12 cellular contexts compared by ENCODE assay signal in genomic region chr10:31758495-31758894, GRCh38.
A peak's percentile ranks its signal among the peaks of the same experiment; 100 is the strongest.
DNase-seq lines count a peak whose midpoint lies in the region; ATAC-seq and TF ChIP-seq lines count a peak whose summit lies in the region.
"Had no signal": no experiment of that assay in that cellular context is flagged by ENCODE, and none has a peak within 500 bp of the region (broad histone marks: within the 10 kb centered on the region; RNA-seq: fewer than 3 reads in every experiment).

No MANE protein-coding gene starts in this region.

- H3K4me1 Mint-ChIP-seq in MCF 10A (ENCODE audit: insufficient read depth, unreplicated experiment) = peaks cover 23% of the 10 kb centered on the region

- H3K9ac ChIP-seq in mammary epithelial cell (ENCODE audit: insufficient read depth, low read length) = no peak overlapping the region

- dilution Hi-C loops in mammary epithelial cell (cut with HindIII; ENCODE audit: low sequenced_read_pairs) = no loop called here

- ATAC-seq in body of pancreas = no peak
- no peak for ATAC-seq in lower lobe of right lung
- no peak for ATAC-seq in HG03045 (IDR thresholded peaks at IDR 0.05; ENCODE audit: unreplicated experiment)
- no peak for ATAC-seq in HG03439 (IDR thresholded peaks at IDR 0.05; ENCODE audit: unreplicated experiment)
- ATAC-seq: K562 had no signal

- H2AFZ ChIP-seq in mammary epithelial cell (ENCODE audit: low read depth, low read length) = no peak overlapping the region

- TF ChIP-seq EP300 in transverse colon (IDR thresholded peaks at IDR 0.05; ENCODE audit: low read depth) = no peak

- DNase-seq in MCF 10A (ENCODE audit: unreplicated experiment) = peak; percentile 77
- DNase-seq in mammary epithelial cell = no peak
- no peak for DNase-seq in body of pancreas
- DNase-seq in lower lobe of right lung = no peak
- no peak for DNase-seq in transverse colon
- DNase-seq in cortex of kidney (lab: John Stamatoyannopoulos, UW) = no peak
- DNase-seq: H7 had no signal

- no peaks in the 10 kb centered on the region for H4K20me1 ChIP-seq in mammary epithelial cell (ENCODE audit: insufficient read depth, low read length)

- no peaks in the 10 kb centered on the region for H3K9me3 Mint-ChIP-seq in MCF 10A (ENCODE audit: unreplicated experiment)
- H3K9me3 Mint-ChIP-seq: activated naive CD8-positive, alpha-beta T cell treated with anti-CD3 and anti-CD28 coated beads, Interleukin-2, amount 50 U/mL, for 24 hours had no signal

- TF ChIP-seq CTCF in MCF 10A (IDR thresholded peaks at IDR 0.05; ENCODE audit: unreplicated experiment) = no peak
- no peak for TF ChIP-seq CTCF in mammary epithelial cell (conservative IDR thresholded peaks at IDR 0.05 in 1 of 2, IDR thresholded peaks at IDR 0.05 in 1 of 2; ENCODE audit: extremely low read depth in 1 of 2, insufficient read depth in 1 of 2, low read depth in 1 of 2, low read length in 2 of 2)
- TF ChIP-seq CTCF in body of pancreas (IDR thresholded peaks at IDR 0.05) = no peak
- no peak for TF ChIP-seq CTCF in lower lobe of right lung (IDR thresholded peaks at IDR 0.05)
- TF ChIP-seq CTCF in transverse colon (IDR thresholded peaks at IDR 0.05) = no peak

- no peak overlapping the region for H3K27ac ChIP-seq in mammary epithelial cell (ENCODE audit: insufficient read depth, low read depth, low read length)
- H3K27ac ChIP-seq in body of pancreas = peak overlapping the region in 3 of 4 donors; percentile 96 to 98 (median 97)
- H3K27ac ChIP-seq in lower lobe of right lung = peak overlapping the region; percentile 97
- H3K27ac ChIP-seq in transverse colon = peak overlapping the region; percentile 92 to 99 (median 96)

- 91% methylated on average over 5 of the region's 5 CpGs for WGBS in mammary epithelial cell (ENCODE audit: low coverage, missing lambda C conversion rate)
- WGBS in body of pancreas, 2 donors = 38 to 43% methylated on average over 5 of the region's 5 CpGs
- WGBS in transverse colon (ENCODE audit: low coverage in 1 of 2), 2 donors = 75 to 86% methylated on average over 5 of the region's 5 CpGs

- H3K4me3 ChIP-seq in mammary epithelial cell (replicated peaks in 1 of 3; ENCODE audit: insufficient read depth in 1 of 3, low read depth in 2 of 3, low read length in 3 of 3) = no peak overlapping the region
- no peak overlapping the region for H3K4me3 ChIP-seq in body of pancreas
- no peak overlapping the region for H3K4me3 ChIP-seq in lower lobe of right lung
- H3K4me3 ChIP-seq in transverse colon = no peak overlapping the region
- H3K4me3 ChIP-seq: K562 had no signal

- intact Hi-C loops in MCF 10A (cut with micrococcal nuclease) = no loop called here
- intact Hi-C loops in mammary epithelial cell (cut with micrococcal nuclease) = no loop called here
- intact Hi-C loops in body of pancreas (cut with DNase I) = no loop called here
- intact Hi-C loops in lower lobe of right lung (cut with DNase I) = no loop called here
- intact Hi-C loops in transverse colon (cut with DNase I; ENCODE audit: low total_unique reads) = loop anchor here (5.0 kb wide), 1 partner anchor 61 kb away; no protein-coding TSS in a partner anchor

- H3K36me3 ChIP-seq in mammary epithelial cell (ENCODE audit: insufficient read depth, low read length) = no peaks in the 10 kb centered on the region
- no peaks in the 10 kb centered on the region for H3K36me3 ChIP-seq in body of pancreas (replicated peaks in 1 of 2; ENCODE audit: insufficient read depth in 1 of 2, low read depth in 2 of 2)
- no peaks in the 10 kb centered on the region for H3K36me3 ChIP-seq in lower lobe of right lung
- H3K36me3 ChIP-seq in transverse colon = no peaks in the 10 kb centered on the region

- H3K27me3 Mint-ChIP-seq in MCF 10A (ENCODE audit: insufficient read depth, unreplicated experiment) = no peaks in the 10 kb centered on the region
- H3K27me3 Mint-ChIP-seq: activated naive CD8-positive, alpha-beta T cell treated with anti-CD3 and anti-CD28 coated beads, Interleukin-2, amount 50 U/mL, for 24 hours had no signal

- H3K27me3 ChIP-seq in mammary epithelial cell (ENCODE audit: insufficient read depth, low read length) (no peaks in the 10 kb centered on the region), body of pancreas (no peaks in the 10 kb centered on the region), lower lobe of right lung (ENCODE audit: low read depth) (no peaks in the 10 kb centered on the region), transverse colon (no peaks in the 10 kb centered on the region)

- H3K36me3 Mint-ChIP-seq in MCF 10A (ENCODE audit: insufficient read depth, unreplicated experiment) = no peaks in the 10 kb centered on the region
- H3K36me3 Mint-ChIP-seq: CD14-positive monocyte had no signal

- CTCF ChIA-PET in MCF 10A (lab: Yijun Ruan, JAX) = no interaction called here
- CTCF ChIA-PET in mammary epithelial cell (lab: Charles Lee; ENCODE audit: low non-redundant PET) = no interaction called here

- H3K4me3 Mint-ChIP-seq in MCF 10A (ENCODE audit: unreplicated experiment) = peak overlapping the region; percentile 77

- in situ Hi-C loops in mammary epithelial cell (cut with MboI; ENCODE audit: low sequenced_read_pairs in 2 of 2) = no loop called here
- in situ Hi-C loops in transverse colon (cut with MboI; ENCODE audit: low pct_ligation_motif_present in 1 of 4, low pct_unique_long_range_greater_than_20kb in 1 of 4, low sequenced_read_pairs in 3 of 4) = loop anchor here in 2 of 4 donors (25.0 kb wide), 2 partner anchors 621 to 971 kb away; no protein-coding TSS in a partner anchor

- TF ChIP-seq POLR2A in body of pancreas (IDR thresholded peaks at IDR 0.05) = no peak
- TF ChIP-seq POLR2A in transverse colon (IDR thresholded peaks at IDR 0.05) = no peak

- BruUV-seq in MCF 10A (replicated peaks; lab: Mats Ljungman, UMichigan) = TSS peak; percentile 67
- no TSS peak for BruUV-seq in mammary epithelial cell (replicated peaks; lab: Mats Ljungman, UMichigan)

- POLR2A ChIA-PET in MCF 10A (lab: Yijun Ruan, JAX) = no interaction called here

- peak overlapping the region; percentile 76 for H3K27ac Mint-ChIP-seq in MCF 10A (ENCODE audit: low read depth, unreplicated experiment)

- no peaks in the 10 kb centered on the region for H3K79me2 ChIP-seq in mammary epithelial cell (ENCODE audit: insufficient read depth, low read length)

- H3K4me1 ChIP-seq in mammary epithelial cell (ENCODE audit: insufficient read depth, low read length) (peaks cover 29% of the 10 kb centered on the region), body of pancreas (peaks cover 39% of the 10 kb centered on the region), lower lobe of right lung (peaks cover 13% of the 10 kb centered on the region), transverse colon (peaks cover 10 to 29% (median 18%) of the 10 kb centered on the region in 4 donors)

- no peak overlapping the region for H3K4me2 ChIP-seq in mammary epithelial cell (ENCODE audit: insufficient read depth, low read depth, low read length)

- no peaks in the 10 kb centered on the region for H3K9me3 ChIP-seq in mammary epithelial cell (replicated peaks; ENCODE audit: insufficient read depth, low read length)
- no peaks in the 10 kb centered on the region for H3K9me3 ChIP-seq in body of pancreas
- H3K9me3 ChIP-seq in lower lobe of right lung = no peaks in the 10 kb centered on the region
- no peaks in the 10 kb centered on the region for H3K9me3 ChIP-seq in transverse colon
